12 cellular contexts compared by ENCODE assay signal in the genomic region with DNA sequence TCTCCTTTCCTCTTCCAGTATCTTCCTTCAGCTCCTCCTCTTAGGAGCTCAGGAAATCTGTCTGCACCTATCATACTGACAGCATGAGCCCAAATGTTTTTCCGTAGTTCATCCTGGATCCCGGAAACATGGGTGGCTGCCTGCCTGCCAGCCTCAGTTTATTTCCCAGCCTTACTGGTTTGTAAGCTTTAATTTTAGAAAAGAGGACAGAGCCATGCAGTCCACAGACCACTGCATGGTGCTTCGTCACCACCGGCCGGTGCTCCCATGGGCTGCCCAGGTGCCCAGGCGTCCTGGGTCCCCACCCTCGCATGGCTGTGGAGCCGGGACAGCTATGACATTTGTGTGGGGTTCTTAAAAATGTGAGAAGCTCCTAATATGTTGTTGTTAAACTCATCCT. TPM values are rescaled to one million over a fixed set of nuclear protein-coding genes. Genes with fewer than 3 reads are reported as not detected.
DNase-seq lines count a peak whose midpoint lies in the region; TF ChIP-seq lines count a peak whose summit lies in the region.
"Not testable (repeated sequence)": the region's sequence is repeated elsewhere in the genome, so short reads cannot be mapped to it uniquely, and the experiment has no call there.
"Had no signal": no experiment of that assay in that cellular context is flagged by ENCODE, and none has a peak within 500 bp of the region (broad histone marks: within the 10 kb centered on the region; RNA-seq: fewer than 3 reads in every experiment).

No MANE protein-coding gene starts in this region.

- H3K36me3 ChIP-seq in esophagus muscularis mucosa = not testable (repeated sequence)

- not testable (repeated sequence) for H3K27me3 Mint-ChIP-seq in activated naive CD4-positive, alpha-beta T cell treated with anti-CD3 and anti-CD28 coated beads, Interleukin-2, amount 10 ng/mL, durations not matched to agents 7 days and 5 days

- H3K27ac ChIP-seq in esophagus muscularis mucosa (replicated peaks in 1 of 4) = not testable (repeated sequence)

- H3K27me3 ChIP-seq in esophagus muscularis mucosa = not testable (repeated sequence)

- TF ChIP-seq EP300 in esophagus muscularis mucosa (IDR thresholded peaks at IDR 0.05) = not testable (repeated sequence)

- H3K9me3 ChIP-seq in esophagus muscularis mucosa = not testable (repeated sequence)

- not testable (repeated sequence) for H3K4me3 Mint-ChIP-seq in activated naive CD4-positive, alpha-beta T cell treated with anti-CD3 and anti-CD28 coated beads, Interleukin-2, amount 10 ng/mL, durations not matched to agents 7 days and 5 days

- 78% methylated on average over 8 of the region's 8 CpGs for WGBS in esophagus muscularis mucosa

- H3K4me1 ChIP-seq in esophagus muscularis mucosa = not testable (repeated sequence)

- not testable (repeated sequence) for H3K4me3 ChIP-seq in esophagus muscularis mucosa

- not testable (repeated sequence) for H3K9me3 Mint-ChIP-seq in activated naive CD4-positive, alpha-beta T cell treated with anti-CD3 and anti-CD28 coated beads, Interleukin-2, amount 10 ng/mL, durations not matched to agents 7 days and 5 days

- not testable (repeated sequence) for TF ChIP-seq CTCF in esophagus muscularis mucosa (IDR thresholded peaks at IDR 0.05)

- CTCF ChIA-PET in activated naive CD4-positive, alpha-beta T cell treated with anti-CD3 and anti-CD28 coated beads, Interleukin-2, amount 10 ng/mL, durations not matched to agents 7 days and 5 days (lab: Charles Lee) = not testable (repeated sequence)

- DNase-seq in activated naive CD4-positive, alpha-beta T cell treated with anti-CD3 and anti-CD28 coated beads, Interleukin-2, amount 10 ng/mL, durations not matched to agents 7 days and 5 days = not testable (repeated sequence)
- peak; percentile 66 for DNase-seq in esophagus muscularis mucosa (ENCODE audit: extremely low spot score)

- intact Hi-C loops in esophagus muscularis mucosa (cut with DNase I) = not testable (repeated sequence)

- peak overlapping the region; percentile 79 for H3K27ac Mint-ChIP-seq in activated naive CD4-positive, alpha-beta T cell treated with anti-CD3 and anti-CD28 coated beads, Interleukin-2, amount 10 ng/mL, durations not matched to agents 7 days and 5 days

- TF ChIP-seq POLR2A in esophagus muscularis mucosa (IDR thresholded peaks at IDR 0.05; ENCODE audit: low read depth) = not testable (repeated sequence)

- H3K36me3 Mint-ChIP-seq in activated naive CD4-positive, alpha-beta T cell treated with anti-CD3 and anti-CD28 coated beads, Interleukin-2, amount 10 ng/mL, durations not matched to agents 7 days and 5 days = not testable (repeated sequence)

- not testable (repeated sequence) for H3K4me1 Mint-ChIP-seq in activated naive CD4-positive, alpha-beta T cell treated with anti-CD3 and anti-CD28 coated beads, Interleukin-2, amount 10 ng/mL, durations not matched to agents 7 days and 5 days

RNA-seq across cellular contexts. Expression of gene DPP6, which starts 24.4 kb away (rescaled TPM):
- total RNA-seq in esophagus muscularis mucosa = 10 to 100 TPM; 13.4 to 33.2 (median 26.8) TPM
- total RNA-seq: A172; A673; B cell; Caco-2; Calu3; CD4-positive, alpha-beta memory T cell; CD4-positive, alpha-beta T cell; CD4-positive, CD25-positive, alpha-beta regulatory T cell; CD8-positive, alpha-beta memory T cell; CD8-positive, alpha-beta T cell had no signal
